In the genomic region with DNA sequence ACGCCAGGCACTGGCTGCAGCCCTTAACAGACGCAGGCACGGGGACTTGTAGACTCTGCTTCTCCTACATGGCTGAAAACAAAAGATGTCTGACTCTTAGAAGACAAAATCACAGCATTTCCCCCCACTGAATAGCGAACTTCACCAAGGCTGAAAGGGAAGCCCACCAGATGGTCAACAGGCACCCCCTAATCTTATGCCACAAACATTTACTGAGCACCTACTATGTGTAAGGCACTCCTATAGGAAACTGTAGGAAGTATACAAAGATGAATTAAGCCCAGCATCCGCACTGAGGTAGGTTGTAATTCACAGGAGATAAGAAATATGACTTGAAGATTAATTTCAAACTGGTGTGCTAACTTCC, we compare ENCODE assay signal across 1 cellular context.
TF ChIP-seq lines count a peak whose summit lies in the region.

No MANE protein-coding gene starts in this region.

TF ChIP-seq in H1, 55 proteins besides CTCF, POLR2A, EP300 and RAD21:
- TF ChIP-seq RFX5 (IDR thresholded peaks at IDR 0.05; ENCODE audit: borderline replicate concordance, low read depth, low read length): no peak
